In the genomic region with DNA sequence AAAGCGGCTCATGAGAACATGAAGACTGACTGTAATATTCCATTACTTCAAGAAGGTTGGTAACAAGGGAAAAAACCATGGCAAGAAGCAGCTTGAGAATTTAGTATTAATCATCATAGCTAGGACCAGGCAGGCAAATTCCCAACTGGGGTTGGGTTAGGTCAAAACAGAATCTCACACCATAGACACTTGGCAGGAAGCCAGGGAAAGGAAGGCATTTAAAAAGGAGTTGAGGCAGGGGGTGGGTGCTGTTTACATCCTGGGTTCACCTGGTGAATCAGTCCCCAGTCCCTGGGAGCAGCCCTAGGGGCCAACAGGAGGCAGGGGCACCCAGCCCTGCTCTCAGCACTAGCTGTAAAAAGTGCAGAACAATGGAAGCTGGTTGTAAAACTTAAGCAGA, we compare ENCODE assay signal across 18 cellular contexts.
DNase-seq lines count a peak whose midpoint lies in the region; ATAC-seq and TF ChIP-seq lines count a peak whose summit lies in the region.
"Had no signal": no experiment of that assay in that cellular context is flagged by ENCODE, and none has a peak within 500 bp of the region (broad histone marks: within the 10 kb centered on the region; RNA-seq: fewer than 3 reads in every experiment).

No MANE protein-coding gene starts in this region.

- H3K4me3 ChIP-seq in adipocyte (ENCODE audit: low read length) (no peak overlapping the region), mucosa of descending colon (no peak overlapping the region)
- H3K4me3 ChIP-seq: BLaER1, left lung, tibial artery had no signal

- intact Hi-C loops in mucosa of descending colon (cut with DNase I, micrococcal nuclease) = loop anchor here (5.0 to 10.0 kb wide), 3 partner anchors 263 to 385 kb away; no protein-coding TSS in a partner anchor

- H3K9me3 Mint-ChIP-seq in T-cell = no peaks in the 10 kb centered on the region
- H3K9me3 Mint-ChIP-seq: activated T-cell treated with anti-CD3 and anti-CD28 coated beads, Interleukin-2, amount 50 U/mL, for 24 hours had no signal

- POLR2A ChIA-PET in T-cell (lab: Charles Lee) = no interaction called here

- no peak for TF ChIP-seq CTCF in mucosa of descending colon (IDR thresholded peaks at IDR 0.05)

- no peak overlapping the region for H3K27ac Mint-ChIP-seq in T-cell
- H3K27ac Mint-ChIP-seq: activated T-cell treated with anti-CD3 and anti-CD28 coated beads, Interleukin-2, amount 50 U/mL, for 24 hours had no signal

- peak; percentile 67 for ATAC-seq in mucosa of descending colon
- ATAC-seq in T-cell (replicated peaks in 1 of 4) = no peak
- no peak for ATAC-seq in GM19324 (IDR thresholded peaks at IDR 0.05; ENCODE audit: low FRiP score, unreplicated experiment)
- ATAC-seq: left lung, Panc1 had no signal

- H3K36me3 ChIP-seq in adipocyte (ENCODE audit: control insufficient read depth, insufficient read depth, low read length, severe bottlenecking) (no peaks in the 10 kb centered on the region), mucosa of descending colon (ENCODE audit: low read depth) (no peaks in the 10 kb centered on the region)
- H3K36me3 ChIP-seq: BLaER1, left lung, tibial artery had no signal

- H3K27me3 ChIP-seq in adipocyte (replicated peaks; ENCODE audit: control insufficient read depth, insufficient read depth, low read length) = peaks cover 26% of the 10 kb centered on the region
- H3K27me3 ChIP-seq: BLaER1, left lung, tibial artery had no signal

- H3K4me3 Mint-ChIP-seq in T-cell = no peak overlapping the region
- H3K4me3 Mint-ChIP-seq: activated T-cell treated with anti-CD3 and anti-CD28 coated beads, Interleukin-2, amount 50 U/mL, for 24 hours; central memory CD8-positive, alpha-beta T cell had no signal

- no peaks in the 10 kb centered on the region for H3K27me3 Mint-ChIP-seq in T-cell
- H3K27me3 Mint-ChIP-seq: activated T-cell treated with anti-CD3 and anti-CD28 coated beads, Interleukin-2, amount 50 U/mL, for 24 hours; central memory CD8-positive, alpha-beta T cell had no signal

- H3K4me1 ChIP-seq in adipocyte (ENCODE audit: control insufficient read depth, insufficient read depth, low read length) (no peaks in the 10 kb centered on the region), mucosa of descending colon (ENCODE audit: low read depth) (peaks cover 3% of the 10 kb centered on the region)
- H3K4me1 ChIP-seq: BLaER1, left lung had no signal

- DNase-seq in DMS 273 (lab: John Stamatoyannopoulos, UW; ENCODE audit: unreplicated experiment) (peak; percentile 14), DMS 273 treated with DMSO at 0.1 percent for 48 hours (lab: John Stamatoyannopoulos, UW) (no peak), NCI-H1105 (lab: John Stamatoyannopoulos, UW) (peak; percentile 13), adipocyte (ENCODE audit: low read depth) (peak; percentile 4), mucosa of descending colon (peak in 1 of 3 donors; percentile 30), anterior cingulate cortex (lab: John Stamatoyannopoulos, UW) (no peak), T-cell (no peak)
- DNase-seq: activated CD4-positive, alpha-beta T cell treated with anti-CD3 and anti-CD28 coated beads, Interleukin-2, amount 50 U/mL, for 4 hours; activated T-cell treated with anti-CD3 and anti-CD28 coated beads, Interleukin-2, amount 50 U/mL, for 24 hours; effector CD8-positive, alpha-beta T cell; NCI-H446; stimulated activated CD4-positive, alpha-beta T cell treated with anti-CD3 and anti-CD28 coated beads, Interleukin-4, amount 100 ng/mL, for 4 hours; tibial artery had no signal

- CTCF ChIA-PET in T-cell (lab: Charles Lee) = interaction anchor here (1.3 to 2.9 kb wide), 2 partner anchors 256 to 387 kb away, joined by 5 to 11 read pairs; no protein-coding TSS in a partner anchor

- no peaks in the 10 kb centered on the region for H3K36me3 Mint-ChIP-seq in T-cell

- peaks cover 6 to 8% (median 7%) of the 10 kb centered on the region in 3 donors for H3K4me1 Mint-ChIP-seq in T-cell
- H3K4me1 Mint-ChIP-seq: central memory CD8-positive, alpha-beta T cell had no signal

- no peak overlapping the region for H3K9ac ChIP-seq in adipocyte (ENCODE audit: low read length)
- H3K9ac ChIP-seq: BLaER1 had no signal

- H3K9me3 ChIP-seq in adipocyte (ENCODE audit: control insufficient read depth, low read length) (no peaks in the 10 kb centered on the region), mucosa of descending colon (no peaks in the 10 kb centered on the region)
- H3K9me3 ChIP-seq: BLaER1, left lung, tibial artery had no signal

Comparison
In these comparisons a context has a peak if more than half of its experiments do, and no peak if none do; other contexts are left out.
1. DNase-seq: peak in DMS 273 (single experiment), NCI-H1105 (single experiment) and adipocyte (single experiment); none in DMS 273 treated with DMSO at 0.1 percent for 48 hours (single experiment), anterior cingulate cortex (0 of 58) and T-cell (0 of 34).